1 cellular context compared by ENCODE assay signal in genomic region chr3:46962427-46962826, GRCh38.
TF ChIP-seq lines count a peak whose summit lies in the region.

No MANE protein-coding gene starts in this region.

TF ChIP-seq in GM23338, 12 proteins besides CTCF, POLR2A, EP300 and RAD21 (continued from another document):
- TF ChIP-seq ETS1 (IDR thresholded peaks at IDR 0.05) = no peak
- no peak for TF ChIP-seq JUNB (IDR thresholded peaks at IDR 0.05; ENCODE audit: unreplicated experiment)
- TF ChIP-seq EZH2 (IDR thresholded peaks at IDR 0.05; ENCODE audit: low read depth, unreplicated experiment) = no peak
- TF ChIP-seq EZH2phosphoT487 (IDR thresholded peaks at IDR 0.05; ENCODE audit: unreplicated experiment) = no peak
- no peak for TF ChIP-seq ZNF462 (CRISPR knock-in tag; IDR thresholded peaks at IDR 0.05)
- no peak for TF ChIP-seq CREB1 (CRISPR knock-in tag; IDR thresholded peaks at IDR 0.05; ENCODE audit: low read depth)
- TF ChIP-seq ZNF114 (CRISPR knock-in tag; IDR thresholded peaks at IDR 0.05) = no peak
